ENCODE assay signal across 9 cellular contexts in the genomic region with DNA sequence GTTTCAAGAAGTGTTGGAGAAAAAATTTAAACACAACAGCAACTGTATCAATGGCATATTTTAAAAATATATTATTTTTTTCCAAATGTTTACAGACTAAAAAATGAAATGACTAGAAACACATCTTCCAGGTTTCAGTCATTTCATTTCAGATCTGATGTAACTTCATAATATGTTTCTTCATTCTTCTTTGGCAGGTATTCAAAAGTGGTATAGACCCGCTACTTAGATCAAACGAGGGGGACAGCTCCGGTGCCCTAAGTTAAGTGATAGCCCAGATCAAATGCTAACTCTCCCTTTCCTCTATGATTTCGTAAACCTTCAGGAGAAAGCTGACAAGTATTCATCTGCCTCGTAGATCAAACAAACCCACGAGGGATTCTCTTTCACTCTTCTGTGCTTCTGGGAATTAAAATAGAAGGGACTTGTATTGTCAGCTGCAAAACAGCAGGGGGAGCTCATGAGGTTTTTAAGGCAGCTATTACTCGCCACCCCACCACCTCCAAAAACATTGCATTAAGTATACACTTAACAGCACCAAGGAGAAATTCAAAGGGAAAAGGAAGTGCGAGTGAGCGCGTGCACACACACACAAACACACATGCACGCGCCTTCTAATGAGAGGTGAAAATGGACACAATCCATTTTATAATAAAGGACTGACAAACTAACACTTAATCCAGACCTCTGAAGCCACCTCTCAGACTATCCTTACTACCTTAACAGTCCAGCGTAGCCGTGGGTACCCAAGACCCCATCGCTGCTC. TPM values are rescaled to one million over a fixed set of nuclear protein-coding genes. Genes with fewer than 3 reads are reported as not detected.
DNase-seq lines count a peak whose midpoint lies in the region; ATAC-seq, FAIRE-seq and TF ChIP-seq lines count a peak whose summit lies in the region.
"Had no signal": no experiment of that assay in that cellular context is flagged by ENCODE, and none has a peak within 500 bp of the region (broad histone marks: within the 10 kb centered on the region; RNA-seq: fewer than 3 reads in every experiment).

No MANE protein-coding gene starts in this region.

- no peaks in the 10 kb centered on the region for H3K79me2 ChIP-seq in OCI-LY7 (ENCODE audit: insufficient read depth, low read depth, low read length)

- peak; percentile 13 for FAIRE-seq in pancreas (lab: Jason Lieb, UNC)

- 10 to 12% methylated on average over 15 of the region's 15 CpGs for WGBS in pancreas, 2 donors

- peak overlapping the region; percentile 79 for H2AFZ ChIP-seq in OCI-LY7 (ENCODE audit: low read length)

- peak; percentile 86 for TF ChIP-seq CTCF in C4-2B (conservative IDR thresholded peaks at IDR 0.05)
- peak; percentile 95 for TF ChIP-seq CTCF in OCI-LY7 (conservative IDR thresholded peaks at IDR 0.05; ENCODE audit: low read length)
- peak; percentile 42 to 61 (median 54) for TF ChIP-seq CTCF in pancreas (IDR thresholded peaks at IDR 0.05)

- intact Hi-C loops in OCI-LY7 (cut with micrococcal nuclease; ENCODE audit: unreplicated experiment) (loop anchor here (1.0 to 10.0 kb wide), 6 partner anchors 57 to 995 kb away; no protein-coding TSS in a partner anchor), pancreas (cut with DNase I) (loop anchor here in 2 of 3 donors (2.0 to 10.0 kb wide), 3 partner anchors 55 to 98 kb away; no protein-coding TSS in a partner anchor)

- no peaks in the 10 kb centered on the region for H3K9me2 ChIP-seq in OCI-LY7 (ENCODE audit: insufficient read depth, low read length)

- BruUV-seq in OCI-LY7 (replicated peaks; lab: Mats Ljungman, UMichigan) = no TSS peak

- no peaks in the 10 kb centered on the region for H3K9me3 ChIP-seq in OCI-LY7 (ENCODE audit: low read length)
- H3K9me3 ChIP-seq in pancreas = no peaks in the 10 kb centered on the region

- peak overlapping the region; percentile 79 for H3K4me2 ChIP-seq in OCI-LY7 (ENCODE audit: low read length)

- H3K4me1 ChIP-seq in OCI-LY7 (ENCODE audit: insufficient read depth, low read length, poor library complexity, severe bottlenecking) = peaks cover 6% of the 10 kb centered on the region
- H3K4me1 ChIP-seq in pancreas = no peaks in the 10 kb centered on the region

- DNase-seq in OCI-LY7 (ENCODE audit: low spot score) = peak; percentile 80
- peak; percentile 4 for DNase-seq in activated T-helper 1 cell treated with Interleukin-2 at 50 U/mL for 16 hours (ENCODE audit: low read depth)
- peak; percentile 61 for DNase-seq in fibroblast of the conjunctiva (ENCODE audit: low read depth)
- DNase-seq in pancreas = peak in 3 of 6 donors; percentile 31 to 70 (median 45)
- no peak for DNase-seq in mesenteric fat pad (ENCODE audit: low spot score)

- H3K27me3 ChIP-seq in pancreas = no peaks in the 10 kb centered on the region

- H3K4me3 ChIP-seq in OCI-LY7 (ENCODE audit: low read depth, low read length, poor library complexity, severe bottlenecking) = peak overlapping the region; percentile 54
- H3K4me3 ChIP-seq in pancreas = peak overlapping the region in 1 of 4 donors; percentile 15

- CTCF ChIA-PET in OCI-LY7 (lab: Charles Lee; ENCODE audit: unreplicated experiment) = interaction anchor here (0.5 to 0.7 kb wide), 2 partner anchors 56 to 57 kb away, joined by 3 to 4 read pairs; no protein-coding TSS in a partner anchor

- H4K20me1 ChIP-seq in OCI-LY7 (ENCODE audit: insufficient read depth, low read length) = no peaks in the 10 kb centered on the region

- ATAC-seq in GM19023 (IDR thresholded peaks at IDR 0.05; ENCODE audit: unreplicated experiment) (peak; percentile 65), HG03521 (IDR thresholded peaks at IDR 0.05; ENCODE audit: unreplicated experiment) (peak; percentile 52), pancreas (peak; percentile 69 to 97 (median 94))

- POLR2A ChIA-PET in OCI-LY7 (lab: Charles Lee) = interaction anchor here (0.5 to 1.1 kb wide), 5 partner anchors 28 to 443 kb away, joined by 3 read pairs; no protein-coding TSS in a partner anchor

- H3K27ac ChIP-seq in C4-2B (no peak overlapping the region), OCI-LY7 (ENCODE audit: low read depth, low read length, poor library complexity, severe bottlenecking) (no peak overlapping the region), pancreas (no peak overlapping the region)

- H3K36me3 ChIP-seq in OCI-LY7 (ENCODE audit: insufficient read depth, low read length) (no peaks in the 10 kb centered on the region), pancreas (no peaks in the 10 kb centered on the region)

RNA-seq across cellular contexts. Expression of a gene that starts 21.4 kb away (rescaled TPM):
- not detected in 2 replicates for total RNA-seq in OCI-LY7 (2014; rRNA removed; shearing (Covaris generic))
- not detected in 2 replicates for total RNA-seq in OCI-LY7 (2022)
- not detected for total RNA-seq in pancreas
- polyA plus RNA-seq in pancreas = not detected
- total RNA-seq in mesenteric fat pad = not detected
- total RNA-seq: temporal lobe had no signal
